18 cellular contexts compared by ENCODE assay signal in genomic region chr20:7741866-7742265, GRCh38.
DNase-seq lines count a peak whose midpoint lies in the region; ATAC-seq and TF ChIP-seq lines count a peak whose summit lies in the region.
"Had no signal": no experiment of that assay in that cellular context is flagged by ENCODE, and none has a peak within 500 bp of the region (broad histone marks: within the 10 kb centered on the region; RNA-seq: fewer than 3 reads in every experiment).

No MANE protein-coding gene starts in this region.

- H3K27ac ChIP-seq in RWPE2 (ENCODE audit: poor library complexity, severe bottlenecking) (peak overlapping the region; percentile 44), epithelial cell of prostate (peak overlapping the region; percentile 47), coronary artery (no peak overlapping the region)
- H3K27ac ChIP-seq: BLaER1 treated with 17β-estradiol and CSF1 and Interleukin-3, amounts not matched to agents 10 nM and 100 nM; PC-9; RWPE1 had no signal

- no peaks in the 10 kb centered on the region; the same call in 1 of the 2 replicates for H3K36me3 ChIP-seq in RWPE2 (ENCODE audit: low read depth)
- H3K36me3 ChIP-seq: BLaER1 treated with 17β-estradiol and CSF1 and Interleukin-3, amounts not matched to agents 10 nM and 100 nM had no signal

- H3K4me3 ChIP-seq in RWPE2 (ENCODE audit: severe bottlenecking) (no peak overlapping the region), coronary artery (no peak overlapping the region)
- H3K4me3 ChIP-seq: BLaER1 treated with 17β-estradiol and CSF1 and Interleukin-3, amounts not matched to agents 10 nM and 100 nM; PC-9 had no signal

- peaks cover 30% of the 10 kb centered on the region for H3K4me1 ChIP-seq in RWPE2 (ENCODE audit: insufficient read depth, poor library complexity, severe bottlenecking)
- H3K4me1 ChIP-seq: BLaER1 treated with 17β-estradiol and CSF1 and Interleukin-3, amounts not matched to agents 10 nM and 100 nM had no signal

- no peaks in the 10 kb centered on the region for H3K27me3 ChIP-seq in RWPE2 (ENCODE audit: insufficient read depth, poor library complexity, severe bottlenecking)
- H3K27me3 ChIP-seq: BLaER1 treated with 17β-estradiol and CSF1 and Interleukin-3, amounts not matched to agents 10 nM and 100 nM had no signal

- TF ChIP-seq CTCF in RWPE2 (IDR thresholded peaks at IDR 0.05; ENCODE audit: poor library complexity, severe bottlenecking) (no peak), coronary artery (IDR thresholded peaks at IDR 0.05) (no peak)

- DNase-seq in HT1080 (ENCODE audit: low read depth) = peak; percentile 73
- DNase-seq in RWPE2 (ENCODE audit: low spot score) = no peak
- no peak for DNase-seq in epithelial cell of prostate (ENCODE audit: low read depth, low spot score)
- peak; percentile 11 for DNase-seq in iris pigment epithelial cell (ENCODE audit: low read depth)
- DNase-seq in coronary artery (ENCODE audit: low spot score) = no peak
- DNase-seq in iPS-NIHi7 (ENCODE audit: extremely low spot score) = no peak
- DNase-seq: CD8-positive, alpha-beta T cell; DND-41; GDM1; H9; NCI-H187; NCI-H2107; NCI-H2227 treated with DMSO at 0.1 percent for 48 hours; PC-9 had no signal

- no peaks in the 10 kb centered on the region for H3K9me3 ChIP-seq in RWPE2 (ENCODE audit: severe bottlenecking)
- H3K9me3 ChIP-seq: BLaER1 treated with 17β-estradiol and CSF1 and Interleukin-3, amounts not matched to agents 10 nM and 100 nM had no signal

- ATAC-seq in RWPE2 (ENCODE audit: low read depth) (no peak), HG03460 (IDR thresholded peaks at IDR 0.05; ENCODE audit: unreplicated experiment) (no peak), HG03175 (IDR thresholded peaks at IDR 0.05; ENCODE audit: unreplicated experiment) (no peak)
- ATAC-seq: CD8-positive, alpha-beta T cell had no signal

Comparison
In these comparisons a context has a peak if more than half of its experiments do, and no peak if none do; other contexts are left out.
1. DNase-seq: peak in HT1080 (single experiment) and iris pigment epithelial cell (single experiment); none in RWPE2 (single experiment), epithelial cell of prostate (single experiment), coronary artery (single experiment) and iPS-NIHi7 (single experiment).
2. H3K27ac ChIP-seq: peak in RWPE2 (single experiment) and epithelial cell of prostate (single experiment); none in coronary artery (0 of 2).